1 cellular context compared by ENCODE assay signal in the genomic region with DNA sequence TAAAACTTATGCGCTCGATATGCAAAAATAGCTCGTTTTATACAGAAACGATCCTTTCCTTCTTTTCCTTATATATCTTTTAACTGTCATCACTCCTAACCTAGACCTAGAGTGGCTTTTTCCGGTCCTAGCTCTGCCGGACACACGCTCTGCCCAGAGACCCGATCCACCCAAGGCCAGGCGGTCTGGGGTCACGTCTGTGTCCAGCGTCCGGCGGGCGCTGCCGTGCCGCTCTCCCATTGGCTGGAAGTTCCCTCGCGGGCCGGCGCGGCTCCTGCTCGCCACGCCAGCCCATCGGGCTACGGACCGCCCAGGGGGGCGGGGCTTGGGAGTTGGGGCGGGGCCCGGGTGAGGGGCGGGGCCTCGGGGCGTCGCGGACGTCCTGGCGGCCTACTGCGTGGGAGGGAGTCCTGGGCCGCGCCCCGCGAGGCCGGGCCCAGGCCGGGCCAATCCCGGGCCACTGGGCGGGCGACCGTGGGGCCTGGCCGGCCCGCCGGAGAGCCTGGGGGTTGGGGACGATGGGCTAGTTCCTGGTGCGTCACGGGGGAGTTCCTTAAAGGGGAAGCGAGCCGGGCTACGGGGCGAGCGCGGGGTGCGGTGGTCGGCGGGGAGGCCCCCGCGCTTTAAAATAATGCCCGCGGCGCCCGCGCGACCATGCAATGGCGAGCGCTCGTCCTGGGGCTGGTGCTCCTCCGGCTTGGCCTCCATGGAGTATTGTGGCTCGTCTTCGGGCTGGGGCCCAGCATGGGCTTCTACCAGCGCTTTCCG.
TF ChIP-seq lines count a peak whose summit lies in the region.

EDEM1 (plus strand) TSS at position 556 of the 768 bp plus-strand sequence; CDS start at position 655, 99 bp downstream.

TF ChIP-seq in SK-N-SH, 30 proteins besides CTCF, POLR2A, EP300 and RAD21 (continued from another document):
- TF ChIP-seq ZBTB33 (IDR thresholded peaks at IDR 0.05; ENCODE audit: borderline replicate concordance, low read depth) = no peak
- no peak for TF ChIP-seq FOXJ3 (CRISPR knock-in tag; IDR thresholded peaks at IDR 0.05)
- no peak for TF ChIP-seq YY1 (IDR thresholded peaks at IDR 0.05; ENCODE audit: low read depth)
- TF ChIP-seq, protein P1, sequence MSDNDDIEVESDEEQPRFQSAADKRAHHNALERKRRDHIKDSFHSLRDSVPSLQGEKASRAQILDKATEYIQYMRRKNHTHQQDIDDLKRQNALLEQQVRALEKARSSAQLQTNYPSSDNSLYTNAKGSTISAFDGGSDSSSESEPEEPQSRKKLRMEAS (IDR thresholded peaks at IDR 0.05; ENCODE audit: low read depth) = peak; percentile 75
- peak; percentile 59; the same call in 1 of the 2 replicates for TF ChIP-seq SIN3A (IDR thresholded peaks at IDR 0.05; ENCODE audit: borderline replicate concordance, low read depth, low read length)
- no peak for TF ChIP-seq EZH2phosphoT487 (IDR thresholded peaks at IDR 0.05; ENCODE audit: borderline replicate concordance, low read depth)
- TF ChIP-seq, protein P2, sequence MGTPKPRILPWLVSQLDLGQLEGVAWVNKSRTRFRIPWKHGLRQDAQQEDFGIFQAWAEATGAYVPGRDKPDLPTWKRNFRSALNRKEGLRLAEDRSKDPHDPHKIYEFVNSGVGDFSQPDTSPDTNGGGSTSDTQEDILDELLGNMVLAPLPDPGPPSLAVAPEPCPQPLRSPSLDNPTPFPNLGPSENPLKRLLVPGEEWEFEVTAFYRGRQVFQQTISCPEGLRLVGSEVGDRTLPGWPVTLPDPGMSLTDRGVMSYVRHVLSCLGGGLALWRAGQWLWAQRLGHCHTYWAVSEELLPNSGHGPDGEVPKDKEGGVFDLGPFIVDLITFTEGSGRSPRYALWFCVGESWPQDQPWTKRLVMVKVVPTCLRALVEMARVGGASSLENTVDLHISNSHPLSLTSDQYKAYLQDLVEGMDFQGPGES (IDR thresholded peaks at IDR 0.05; ENCODE audit: low read depth, low read length) = no peak
- TF ChIP-seq TCF12 (IDR thresholded peaks at IDR 0.05) = no peak
- TF ChIP-seq, protein P3, sequence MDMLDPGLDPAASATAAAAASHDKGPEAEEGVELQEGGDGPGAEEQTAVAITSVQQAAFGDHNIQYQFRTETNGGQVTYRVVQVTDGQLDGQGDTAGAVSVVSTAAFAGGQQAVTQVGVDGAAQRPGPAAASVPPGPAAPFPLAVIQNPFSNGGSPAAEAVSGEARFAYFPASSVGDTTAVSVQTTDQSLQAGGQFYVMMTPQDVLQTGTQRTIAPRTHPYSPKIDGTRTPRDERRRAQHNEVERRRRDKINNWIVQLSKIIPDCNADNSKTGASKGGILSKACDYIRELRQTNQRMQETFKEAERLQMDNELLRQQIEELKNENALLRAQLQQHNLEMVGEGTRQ (IDR thresholded peaks at IDR 0.05; ENCODE audit: borderline replicate concordance, low read depth, low read length) = no peak
- TF ChIP-seq FOSL2 (IDR thresholded peaks at IDR 0.05; ENCODE audit: borderline replicate concordance, low read depth) = peak; percentile 7; the same call in 1 of the 2 replicates
- no peak for TF ChIP-seq SMC3 (IDR thresholded peaks at IDR 0.05; ENCODE audit: low read depth, low read length)
- TF ChIP-seq GABPA (IDR thresholded peaks at IDR 0.05; ENCODE audit: low read depth) = peak; percentile 28; the same call in 1 of the 2 replicates
- TF ChIP-seq FOXM1 (IDR thresholded peaks at IDR 0.05; ENCODE audit: low read depth) = no peak
- no peak for TF ChIP-seq TEAD4 (IDR thresholded peaks at IDR 0.05; ENCODE audit: borderline replicate concordance, insufficient read depth)
- TF ChIP-seq POLR2AphosphoS5 (IDR thresholded peaks at IDR 0.05; ENCODE audit: low read depth, low read length) = peak; percentile 63
TF ChIP-seq in SK-N-SH: peak in this region for 13.
